In genomic region chr12:79266511-79267129, GRCh38 we compare ENCODE assay signal across 23 cellular contexts.
DNase-seq lines count a peak whose midpoint lies in the region; FAIRE-seq and TF ChIP-seq lines count a peak whose summit lies in the region.
"Had no signal": no experiment of that assay in that cellular context is flagged by ENCODE, and none has a peak within 500 bp of the region (broad histone marks: within the 10 kb centered on the region; RNA-seq: fewer than 3 reads in every experiment).

No MANE protein-coding gene starts in this region.

- TF ChIP-seq CTCF in mesothelial cell of epicardium (IDR thresholded peaks at IDR 0.05; ENCODE audit: unreplicated experiment) (no peak), esophagus muscularis mucosa (IDR thresholded peaks at IDR 0.05) (no peak), esophagus squamous epithelium (IDR thresholded peaks at IDR 0.05) (no peak)

- 57% methylated on average over 4 of the region's 4 CpGs for WGBS in esophagus muscularis mucosa
- WGBS in esophagus squamous epithelium, 2 donors = 20 to 33% methylated on average over 4 of the region's 4 CpGs

- H3K27me3 ChIP-seq in esophagus muscularis mucosa = no peaks in the 10 kb centered on the region
- no peaks in the 10 kb centered on the region for H3K27me3 ChIP-seq in esophagus squamous epithelium
- H3K27me3 ChIP-seq: BLaER1 had no signal

- H3K27me3 Mint-ChIP-seq in mesothelial cell of epicardium (ENCODE audit: low read depth) = no peaks in the 10 kb centered on the region
- H3K27me3 Mint-ChIP-seq: CD4-positive, CD25-positive, alpha-beta regulatory T cell had no signal

- H3K27ac ChIP-seq in esophagus muscularis mucosa (replicated peaks in 1 of 4) = no peak overlapping the region
- H3K27ac ChIP-seq in esophagus squamous epithelium = no peak overlapping the region
- H3K27ac ChIP-seq: BLaER1, GM23248 had no signal

- H3K36me3 Mint-ChIP-seq in mesothelial cell of epicardium = no peaks in the 10 kb centered on the region
- H3K36me3 Mint-ChIP-seq: CD4-positive, CD25-positive, alpha-beta regulatory T cell had no signal

- peaks cover under 1% of the 10 kb centered on the region for H3K9me3 Mint-ChIP-seq in mesothelial cell of epicardium
- H3K9me3 Mint-ChIP-seq: H9, HFFc6 had no signal

- intact Hi-C loops in esophagus muscularis mucosa (cut with DNase I) (no loop called here), esophagus squamous epithelium (cut with DNase I) (no loop called here)

- no peak overlapping the region for H3K4me3 ChIP-seq in esophagus muscularis mucosa
- H3K4me3 ChIP-seq in esophagus squamous epithelium = no peak overlapping the region
- H3K4me3 ChIP-seq: BLaER1, GM23248 had no signal

- H3K4me1 ChIP-seq in esophagus muscularis mucosa = no peaks in the 10 kb centered on the region
- H3K4me1 ChIP-seq in esophagus squamous epithelium = no peaks in the 10 kb centered on the region

- DNase-seq in H54 (ENCODE audit: insufficient read length, low spot score) (no peak), NCI-H69 (lab: John Stamatoyannopoulos, UW) (peak; percentile 40), mesothelial cell of epicardium (ENCODE audit: low spot score in 2 of 2, unreplicated experiment in 2 of 2) (no peak), putamen (ENCODE audit: low spot score) (peak; percentile 14), esophagus muscularis mucosa (ENCODE audit: extremely low spot score) (no peak), esophagus squamous epithelium (lab: John Stamatoyannopoulos, UW) (no peak), D341Med (ENCODE audit: low spot score) (no peak)
- DNase-seq: CD4-positive, CD25-positive, alpha-beta regulatory T cell; GM23248; H9; HFFc6; Karpas-422; NCI-H1092 treated with DMSO at 0.1 percent for 48 hours; NCI-H1436; NCI-H1930; NCI-H2107; NCI-H226; NCI-H510A; NCI-H774; PC-3; SK-N-SH had no signal

- peak overlapping the region; percentile 5 for H3K27ac Mint-ChIP-seq in mesothelial cell of epicardium
- H3K27ac Mint-ChIP-seq: CD4-positive, CD25-positive, alpha-beta regulatory T cell; HFFc6 had no signal

- no peak overlapping the region for H3K4me3 Mint-ChIP-seq in mesothelial cell of epicardium
- H3K4me3 Mint-ChIP-seq: CD4-positive, CD25-positive, alpha-beta regulatory T cell; H9; HFFc6 had no signal

- H3K36me3 ChIP-seq in esophagus muscularis mucosa = no peaks in the 10 kb centered on the region
- no peaks in the 10 kb centered on the region for H3K36me3 ChIP-seq in esophagus squamous epithelium
- H3K36me3 ChIP-seq: BLaER1 had no signal

- TF ChIP-seq POLR2A in H54 (IDR thresholded peaks at IDR 0.05; ENCODE audit: low read depth, low read length) (no peak), esophagus muscularis mucosa (IDR thresholded peaks at IDR 0.05; ENCODE audit: low read depth) (no peak), esophagus squamous epithelium (IDR thresholded peaks at IDR 0.05) (no peak)

- FAIRE-seq in H54 (lab: Jason Lieb, UNC) = peak; percentile 6
- FAIRE-seq: HepG2 had no signal

- peaks cover 33% of the 10 kb centered on the region for H3K4me1 Mint-ChIP-seq in mesothelial cell of epicardium
- H3K4me1 Mint-ChIP-seq: CD4-positive, CD25-positive, alpha-beta regulatory T cell had no signal

- TF ChIP-seq EP300 in esophagus muscularis mucosa (IDR thresholded peaks at IDR 0.05) = no peak

- no peaks in the 10 kb centered on the region for H3K9me3 ChIP-seq in esophagus muscularis mucosa
- H3K9me3 ChIP-seq in esophagus squamous epithelium = no peaks in the 10 kb centered on the region
- H3K9me3 ChIP-seq: BLaER1, SK-N-SH had no signal

Comparison
In these comparisons a context has a peak if more than half of its experiments do, and no peak if none do; other contexts are left out.
1. DNase-seq: peak in NCI-H69 (single experiment) and putamen (single experiment); none in H54 (single experiment), mesothelial cell of epicardium (0 of 2), esophagus muscularis mucosa (single experiment), esophagus squamous epithelium (single experiment) and D341Med (single experiment).